Comparison of ENCODE assay signal across 28 cellular contexts in genomic region chr12:53925006-53925405, GRCh38. TPM values are rescaled to one million over a fixed set of nuclear protein-coding genes. Genes with fewer than 3 reads are reported as not detected.
"Had no signal": no experiment of that assay in that cellular context is flagged by ENCODE, and none has a peak within 500 bp of the region (broad histone marks: within the 10 kb centered on the region; RNA-seq: fewer than 3 reads in every experiment).

No MANE protein-coding gene starts in this region.

- DNase-seq: activated CD4-positive, alpha-beta T cell treated with anti-CD3 and anti-CD28 coated beads for 36 hours; activated CD4-positive, alpha-beta T cell treated with anti-CD3 and anti-CD28 coated beads, Interleukin-2, amount 10 ng/mL, durations not matched to agents 7 days and 5 days; activated CD4-positive, alpha-beta T cell treated with anti-CD3 and anti-CD28 coated beads, Interleukin-2, amount 50 U/mL, for 48 hours; activated CD8-positive, alpha-beta T cell treated with anti-CD3 and anti-CD28 coated beads, Interleukin-2, amount 10 ng/mL, durations not matched to agents 7 days and 5 days; activated gamma-delta T cell; activated naive CD4-positive, alpha-beta T cell treated with Interleukin-2 at 50 U/mL for 16 hours; activated naive CD8-positive, alpha-beta T cell treated with anti-CD3 and anti-CD28 coated beads, Interleukin-2, amount 10 ng/mL, durations not matched to agents 7 days and 5 days; activated T-cell treated with anti-CD3 and anti-CD28 coated beads, Interleukin-2, amount 50 U/mL, for 24 hours; amygdala; Kasumi-1; KG1; NCI-H1417 treated with DMSO at 0.1 percent for 48 hours; NCI-H2029; NCI-H345; NCI-H510A treated with DMSO at 0.1 percent for 48 hours; NCI-H526 treated with DMSO at 0.1 percent for 48 hours; NCI-H774; NK-92 treated with Interleukin-12 subunit alpha and Interleukin-12 subunit beta, amount 100 ng/mL, for 24 hours; PC-3; SHP77; SJCRH30 had no signal

- H3K4me3 ChIP-seq: ascending aorta, cardiac muscle cell, SJCRH30, SK-N-MC had no signal

- H3K27ac ChIP-seq: ascending aorta, cardiac muscle cell, SJCRH30, SK-N-MC had no signal

- H3K36me3 ChIP-seq: ascending aorta, cardiac muscle cell, SJCRH30 had no signal

- ATAC-seq: activated CD4-positive, alpha-beta T cell treated with anti-CD3 and anti-CD28 coated beads for 36 hours; activated CD8-positive, alpha-beta T cell treated with anti-CD3 and anti-CD28 coated beads, Interleukin-2, amount 10 ng/mL, durations not matched to agents 7 days and 5 days; PC-3 had no signal

- H3K4me1 ChIP-seq: SJCRH30 had no signal

- H3K9me3 ChIP-seq: ascending aorta, SJCRH30 had no signal

RNA-seq across cellular contexts. Expression of gene HOXC13, which starts 13.6 kb away (rescaled TPM):
- total RNA-seq: activated CD4-positive, alpha-beta T cell treated with anti-CD3 and anti-CD28 coated beads for 36 hours; activated CD4-positive, alpha-beta T cell treated with anti-CD3 and anti-CD28 coated beads, Interleukin-2, amount 10 ng/mL, durations not matched to agents 7 days and 5 days; activated CD8-positive, alpha-beta T cell treated with anti-CD3 and anti-CD28 coated beads, Interleukin-2, amount 10 ng/mL, durations not matched to agents 7 days and 5 days; activated naive CD8-positive, alpha-beta T cell treated with anti-CD3 and anti-CD28 coated beads, Interleukin-2, amount 10 ng/mL, durations not matched to agents 7 days and 5 days; activated T-helper 2 cell treated with anti-CD3 and anti-CD28 coated beads, Interferon-gamma antibody, Interleukin-2, Interleukin-4, amounts not matched to agents 10 μg/mL and 5 μg/mL and 100 μg/mL, durations not matched to agents 14 hours and 24 hours and 36 hours; ascending aorta; cardiac muscle cell; chondrocyte had no signal
- polyA plus RNA-seq: cardiac muscle cell had no signal

RNA-seq across cellular contexts. Expression of gene HOXC12, which starts 29.7 kb away (rescaled TPM):
- total RNA-seq: activated CD4-positive, alpha-beta T cell treated with anti-CD3 and anti-CD28 coated beads for 36 hours; activated CD4-positive, alpha-beta T cell treated with anti-CD3 and anti-CD28 coated beads, Interleukin-2, amount 10 ng/mL, durations not matched to agents 7 days and 5 days; activated CD8-positive, alpha-beta T cell treated with anti-CD3 and anti-CD28 coated beads, Interleukin-2, amount 10 ng/mL, durations not matched to agents 7 days and 5 days; activated naive CD8-positive, alpha-beta T cell treated with anti-CD3 and anti-CD28 coated beads, Interleukin-2, amount 10 ng/mL, durations not matched to agents 7 days and 5 days; activated T-helper 2 cell treated with anti-CD3 and anti-CD28 coated beads, Interferon-gamma antibody, Interleukin-2, Interleukin-4, amounts not matched to agents 10 μg/mL and 5 μg/mL and 100 μg/mL, durations not matched to agents 14 hours and 24 hours and 36 hours; ascending aorta; cardiac muscle cell; chondrocyte; M059J; SJCRH30 had no signal
- polyA plus RNA-seq: cardiac muscle cell had no signal

RNA-seq across cellular contexts. Expression of gene HOXC11, which starts 47.9 kb away (rescaled TPM):
- total RNA-seq: activated CD4-positive, alpha-beta T cell treated with anti-CD3 and anti-CD28 coated beads for 36 hours; activated CD4-positive, alpha-beta T cell treated with anti-CD3 and anti-CD28 coated beads, Interleukin-2, amount 10 ng/mL, durations not matched to agents 7 days and 5 days; activated CD8-positive, alpha-beta T cell treated with anti-CD3 and anti-CD28 coated beads, Interleukin-2, amount 10 ng/mL, durations not matched to agents 7 days and 5 days; activated naive CD8-positive, alpha-beta T cell treated with anti-CD3 and anti-CD28 coated beads, Interleukin-2, amount 10 ng/mL, durations not matched to agents 7 days and 5 days; activated T-helper 2 cell treated with anti-CD3 and anti-CD28 coated beads, Interferon-gamma antibody, Interleukin-2, Interleukin-4, amounts not matched to agents 10 μg/mL and 5 μg/mL and 100 μg/mL, durations not matched to agents 14 hours and 24 hours and 36 hours; cardiac muscle cell; chondrocyte had no signal
- polyA plus RNA-seq: adipose tissue, cardiac muscle cell had no signal

RNA-seq across cellular contexts. Expression of gene HOTAIR, which starts 49.7 kb away (rescaled TPM):
- total RNA-seq: activated CD4-positive, alpha-beta T cell treated with anti-CD3 and anti-CD28 coated beads for 36 hours; activated CD4-positive, alpha-beta T cell treated with anti-CD3 and anti-CD28 coated beads, Interleukin-2, amount 10 ng/mL, durations not matched to agents 7 days and 5 days; activated CD8-positive, alpha-beta T cell treated with anti-CD3 and anti-CD28 coated beads, Interleukin-2, amount 10 ng/mL, durations not matched to agents 7 days and 5 days; activated naive CD8-positive, alpha-beta T cell treated with anti-CD3 and anti-CD28 coated beads, Interleukin-2, amount 10 ng/mL, durations not matched to agents 7 days and 5 days; activated T-helper 2 cell treated with anti-CD3 and anti-CD28 coated beads, Interferon-gamma antibody, Interleukin-2, Interleukin-4, amounts not matched to agents 10 μg/mL and 5 μg/mL and 100 μg/mL, durations not matched to agents 14 hours and 24 hours and 36 hours; ascending aorta; cardiac muscle cell; chondrocyte had no signal
- polyA plus RNA-seq: adipose tissue, cardiac muscle cell had no signal

RNA-seq across cellular contexts. Expression of gene HOXC10, which starts 59.9 kb away (rescaled TPM):
- total RNA-seq: activated CD4-positive, alpha-beta T cell treated with anti-CD3 and anti-CD28 coated beads for 36 hours; activated CD4-positive, alpha-beta T cell treated with anti-CD3 and anti-CD28 coated beads, Interleukin-2, amount 10 ng/mL, durations not matched to agents 7 days and 5 days; activated CD8-positive, alpha-beta T cell treated with anti-CD3 and anti-CD28 coated beads, Interleukin-2, amount 10 ng/mL, durations not matched to agents 7 days and 5 days; activated naive CD8-positive, alpha-beta T cell treated with anti-CD3 and anti-CD28 coated beads, Interleukin-2, amount 10 ng/mL, durations not matched to agents 7 days and 5 days; activated T-helper 2 cell treated with anti-CD3 and anti-CD28 coated beads, Interferon-gamma antibody, Interleukin-2, Interleukin-4, amounts not matched to agents 10 μg/mL and 5 μg/mL and 100 μg/mL, durations not matched to agents 14 hours and 24 hours and 36 hours; ascending aorta; cardiac muscle cell; chondrocyte had no signal
- polyA plus RNA-seq: cardiac muscle cell had no signal
